ENCODE assay signal across 8 cellular contexts in the genomic region with DNA sequence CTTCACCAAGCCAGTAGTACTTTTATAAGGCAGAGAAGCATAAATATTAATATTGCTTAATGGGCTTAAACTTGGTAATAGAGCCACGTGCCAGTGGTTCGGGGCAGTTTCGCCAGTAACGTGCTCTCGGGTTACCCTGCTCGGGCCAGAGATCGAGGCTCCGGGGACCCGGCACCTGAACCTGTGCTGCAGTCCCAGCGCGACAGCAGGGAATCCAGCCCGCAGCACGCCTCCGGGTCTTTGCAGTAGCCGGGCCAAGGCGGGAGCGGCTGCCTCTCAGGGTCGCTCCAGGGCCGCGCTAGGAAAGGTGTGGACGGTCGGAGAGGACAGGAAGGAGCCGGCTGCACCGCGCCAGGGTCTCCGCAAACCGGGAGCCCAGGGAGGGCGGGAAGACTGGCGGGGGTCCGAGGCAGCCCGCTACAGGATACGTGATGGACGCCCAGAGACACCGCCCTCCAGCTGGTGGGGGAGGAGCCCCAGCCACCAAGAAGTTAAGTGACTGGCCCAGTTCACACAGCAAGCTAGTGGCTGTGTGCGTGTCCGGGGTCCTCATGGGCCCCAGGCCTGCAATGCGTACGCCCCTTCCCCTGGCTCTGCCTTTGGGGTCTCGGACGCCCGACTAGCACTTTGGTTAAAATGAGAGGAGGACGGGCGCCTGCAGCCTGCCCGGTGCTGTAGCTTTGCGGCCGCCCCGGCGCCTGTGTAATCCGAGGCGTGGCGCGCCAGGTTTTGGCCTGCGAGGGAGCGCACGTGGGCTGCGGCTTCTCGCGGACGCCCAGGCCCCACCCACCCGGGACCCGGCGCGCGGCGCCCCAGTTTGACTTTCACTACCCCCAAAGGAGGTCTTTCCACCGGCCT. TPM values are rescaled to one million over a fixed set of nuclear protein-coding genes. Genes with fewer than 3 reads are reported as not detected.
DNase-seq lines count a peak whose midpoint lies in the region; ATAC-seq and TF ChIP-seq lines count a peak whose summit lies in the region.

No MANE protein-coding gene starts in this region.

- WGBS in esophagus muscularis mucosa = under 1% methylated on average over 35 of the region's 66 CpGs

- TF ChIP-seq POLR2A in esophagus muscularis mucosa (IDR thresholded peaks at IDR 0.05; ENCODE audit: low read depth) = peak; percentile 39

- peaks cover 26 to 41% (median 39%) of the 10 kb centered on the region in 4 donors for H3K4me1 ChIP-seq in esophagus muscularis mucosa

- H3K36me3 Mint-ChIP-seq in activated T-cell treated with anti-CD3 and anti-CD28 coated beads, Interleukin-2, amount 50 U/mL, for 4 hours (ENCODE audit: insufficient read depth) = no peaks in the 10 kb centered on the region

- intact Hi-C loops in esophagus muscularis mucosa (cut with DNase I) = loop anchor here (10.0 kb wide), 1 partner anchor 64 kb away; no protein-coding TSS in a partner anchor

- TF ChIP-seq CTCF in esophagus muscularis mucosa (IDR thresholded peaks at IDR 0.05) = no peak

- H3K9me3 Mint-ChIP-seq in activated T-cell treated with anti-CD3 and anti-CD28 coated beads, Interleukin-2, amount 50 U/mL, for 4 hours = no peaks in the 10 kb centered on the region

- DNase-seq in DMS153 (lab: John Stamatoyannopoulos, UW) (peak; percentile 32), HuH-7 (ENCODE audit: low spot score) (peak; percentile 85), OCI-M1 (lab: John Stamatoyannopoulos, UW) (peak; percentile 90), esophagus muscularis mucosa (ENCODE audit: extremely low spot score) (peak; percentile 94), myocyte (ENCODE audit: low read depth) (peak; percentile 86)
- peak; percentile 80 for DNase-seq in activated T-cell treated with anti-CD3 and anti-CD28 coated beads, Interleukin-2, amount 50 U/mL, for 4 hours
- DNase-seq in stimulated activated CD8-positive, alpha-beta memory T cell treated with anti-CD3 and anti-CD28 coated beads, Interleukin-7, amount 100 ng/mL, for 4 hours (ENCODE audit: low read depth in 2 of 2) = peak; percentile 75 to 83

- H3K36me3 ChIP-seq in esophagus muscularis mucosa = no peaks in the 10 kb centered on the region

- no peaks in the 10 kb centered on the region for H3K9me3 ChIP-seq in esophagus muscularis mucosa

- H3K4me3 ChIP-seq in esophagus muscularis mucosa = peak overlapping the region; percentile 78 to 95 (median 87)

- peak; percentile 62 for ATAC-seq in GM21528 (IDR thresholded peaks at IDR 0.05; ENCODE audit: low FRiP score, unreplicated experiment)
- ATAC-seq in activated T-cell treated with anti-CD3 and anti-CD28 coated beads, Interleukin-2, amount 50 U/mL, for 4 hours = peak; percentile 72 to 73

- no peaks in the 10 kb centered on the region for H3K27me3 Mint-ChIP-seq in activated T-cell treated with anti-CD3 and anti-CD28 coated beads, Interleukin-2, amount 50 U/mL, for 4 hours (ENCODE audit: low read depth)

- no peaks in the 10 kb centered on the region for H3K27me3 ChIP-seq in esophagus muscularis mucosa

- peak overlapping the region; percentile 91 for H3K4me3 Mint-ChIP-seq in activated T-cell treated with anti-CD3 and anti-CD28 coated beads, Interleukin-2, amount 50 U/mL, for 4 hours

- H3K27ac ChIP-seq in esophagus muscularis mucosa (replicated peaks in 1 of 4) = peak overlapping the region; percentile 93 to 98 (median 96)

- peaks cover 36% of the 10 kb centered on the region for H3K4me1 Mint-ChIP-seq in activated T-cell treated with anti-CD3 and anti-CD28 coated beads, Interleukin-2, amount 50 U/mL, for 4 hours (ENCODE audit: low read depth)

- no peak for TF ChIP-seq EP300 in esophagus muscularis mucosa (IDR thresholded peaks at IDR 0.05)

RNA-seq across cellular contexts. Expression of a gene that starts 1.2 kb away (rescaled TPM):
- total RNA-seq in activated T-cell treated with anti-CD3 and anti-CD28 coated beads, Interleukin-2, amount 50 U/mL, for 4 hours = 10 to 100 TPM; 16.9 to 17.9 (median 17.8) TPM
- total RNA-seq in esophagus muscularis mucosa (10 to 100 TPM; 31.6 to 36.1 (median 32.5) TPM), myocyte (6.8 and 18.4 TPM in 2 replicates)
- polyA plus RNA-seq in myocyte (2012) = 5.3 TPM

Comparison
In these comparisons a context has a peak if more than half of its experiments do, and no peak if none do; other contexts are left out.
1. Peak in every context shown above with its lines: DNase-seq, ATAC-seq, H3K4me3 ChIP-seq and H3K27ac ChIP-seq.
2. DNase-seq: peak in every context shown above with its lines; median percentile 94 in esophagus muscularis mucosa; 90 in OCI-M1; 86 in myocyte; 85 in HuH-7; 80 in activated T-cell treated with anti-CD3 and anti-CD28 coated beads, Interleukin-2, amount 50 U/mL, for 4 hours; 79 in stimulated activated CD8-positive, alpha-beta memory T cell treated with anti-CD3 and anti-CD28 coated beads, Interleukin-7, amount 100 ng/mL, for 4 hours; 32 in DMS153.